Comparison of ENCODE assay signal across 18 cellular contexts in genomic region chr6:124699038-124699437, GRCh38.
"Had no signal": no experiment of that assay in that cellular context is flagged by ENCODE, and none has a peak within 500 bp of the region (broad histone marks: within the 10 kb centered on the region; RNA-seq: fewer than 3 reads in every experiment).

No MANE protein-coding gene starts in this region.

- H3K36me3 Mint-ChIP-seq: activated CD8-positive, alpha-beta memory T cell treated with anti-CD3 and anti-CD28 coated beads, Interleukin-2, amount 10 ng/mL, durations not matched to agents 7 days and 5 days; activated naive CD4-positive, alpha-beta T cell treated with anti-CD3 and anti-CD28 coated beads, Interleukin-2, amount 50 U/mL, for 72 hours; brain; mesothelial cell of epicardium; natural killer cell treated with Interleukin-12 subunit alpha and Interleukin-12 subunit beta and Interleukin-15 and Interleukin-18, amount 100 ng/mL, for 72 hours had no signal

- H3K27me3 Mint-ChIP-seq: activated CD4-positive, alpha-beta T cell treated with anti-CD3 and anti-CD28 coated beads, Interleukin-2, amount 10 ng/mL, durations not matched to agents 7 days and 5 days; activated CD8-positive, alpha-beta memory T cell treated with anti-CD3 and anti-CD28 coated beads, Interleukin-2, amount 10 ng/mL, durations not matched to agents 7 days and 5 days; activated CD8-positive, alpha-beta T cell treated with anti-CD3 and anti-CD28 coated beads for 36 hours; brain; natural killer cell treated with Interleukin-12 subunit alpha and Interleukin-12 subunit beta and Interleukin-15 and Interleukin-18, amount 100 ng/mL, for 72 hours; stimulated activated naive CD8-positive, alpha-beta T cell treated with anti-CD3 and anti-CD28 coated beads, Interleukin-15, Interleukin-2, amounts not matched to agents 100 ng/mL and 50 ng/mL, for 24 hours had no signal

- H3K4me3 Mint-ChIP-seq: activated CD4-positive, alpha-beta T cell treated with anti-CD3 and anti-CD28 coated beads, Interleukin-2, amount 10 ng/mL, durations not matched to agents 7 days and 5 days; activated CD8-positive, alpha-beta memory T cell treated with anti-CD3 and anti-CD28 coated beads, Interleukin-2, amount 10 ng/mL, durations not matched to agents 7 days and 5 days; activated CD8-positive, alpha-beta T cell treated with anti-CD3 and anti-CD28 coated beads for 36 hours; brain; mesothelial cell of epicardium; natural killer cell treated with Interleukin-12 subunit alpha and Interleukin-12 subunit beta and Interleukin-15 and Interleukin-18, amount 100 ng/mL, for 72 hours; stimulated activated naive CD8-positive, alpha-beta T cell treated with anti-CD3 and anti-CD28 coated beads, Interleukin-15, Interleukin-2, amounts not matched to agents 100 ng/mL and 50 ng/mL, for 24 hours had no signal

- DNase-seq: activated CD4-positive, alpha-beta T cell treated with anti-CD3 and anti-CD28 coated beads, Interleukin-2, amount 10 ng/mL, durations not matched to agents 7 days and 5 days; activated CD4-positive, CD25-positive, alpha-beta regulatory T cell treated with anti-CD3 and anti-CD28 coated beads, Interleukin-2, amount 50 U/mL, for 72 hours; activated CD8-positive, alpha-beta memory T cell treated with anti-CD3 and anti-CD28 coated beads, Interleukin-2, amount 10 ng/mL, durations not matched to agents 7 days and 5 days; activated CD8-positive, alpha-beta T cell treated with anti-CD3 and anti-CD28 coated beads for 36 hours; aorta; heart right ventricle; left ventricle myocardium inferior; nucleus accumbens; right lobe of liver; stimulated activated CD4-positive, alpha-beta T cell treated with anti-CD3 and anti-CD28 coated beads, Interleukin-1b, Interleukin-23, amount 100 ng/mL, for 48 hours; substantia nigra; thyroid gland; upper lobe of right lung had no signal

- H3K27ac Mint-ChIP-seq: activated CD4-positive, alpha-beta T cell treated with anti-CD3 and anti-CD28 coated beads, Interleukin-2, amount 10 ng/mL, durations not matched to agents 7 days and 5 days; activated CD8-positive, alpha-beta memory T cell treated with anti-CD3 and anti-CD28 coated beads, Interleukin-2, amount 10 ng/mL, durations not matched to agents 7 days and 5 days; activated CD8-positive, alpha-beta T cell treated with anti-CD3 and anti-CD28 coated beads for 36 hours; activated naive CD4-positive, alpha-beta T cell treated with anti-CD3 and anti-CD28 coated beads, Interleukin-2, amount 50 U/mL, for 72 hours; brain; mesothelial cell of epicardium; natural killer cell treated with Interleukin-12 subunit alpha and Interleukin-12 subunit beta and Interleukin-15 and Interleukin-18, amount 100 ng/mL, for 72 hours; stimulated activated naive CD8-positive, alpha-beta T cell treated with anti-CD3 and anti-CD28 coated beads, Interleukin-15, Interleukin-2, amounts not matched to agents 100 ng/mL and 50 ng/mL, for 24 hours had no signal

- H3K4me1 Mint-ChIP-seq: activated CD4-positive, alpha-beta T cell treated with anti-CD3 and anti-CD28 coated beads, Interleukin-2, amount 10 ng/mL, durations not matched to agents 7 days and 5 days; activated CD8-positive, alpha-beta memory T cell treated with anti-CD3 and anti-CD28 coated beads, Interleukin-2, amount 10 ng/mL, durations not matched to agents 7 days and 5 days; mesothelial cell of epicardium had no signal

- H3K9me3 Mint-ChIP-seq: activated CD4-positive, alpha-beta T cell treated with anti-CD3 and anti-CD28 coated beads, Interleukin-2, amount 10 ng/mL, durations not matched to agents 7 days and 5 days; activated CD8-positive, alpha-beta T cell treated with anti-CD3 and anti-CD28 coated beads for 36 hours; activated naive CD4-positive, alpha-beta T cell treated with anti-CD3 and anti-CD28 coated beads, Interleukin-2, amount 50 U/mL, for 72 hours had no signal
